7 cellular contexts compared by ENCODE assay signal in the genomic region with DNA sequence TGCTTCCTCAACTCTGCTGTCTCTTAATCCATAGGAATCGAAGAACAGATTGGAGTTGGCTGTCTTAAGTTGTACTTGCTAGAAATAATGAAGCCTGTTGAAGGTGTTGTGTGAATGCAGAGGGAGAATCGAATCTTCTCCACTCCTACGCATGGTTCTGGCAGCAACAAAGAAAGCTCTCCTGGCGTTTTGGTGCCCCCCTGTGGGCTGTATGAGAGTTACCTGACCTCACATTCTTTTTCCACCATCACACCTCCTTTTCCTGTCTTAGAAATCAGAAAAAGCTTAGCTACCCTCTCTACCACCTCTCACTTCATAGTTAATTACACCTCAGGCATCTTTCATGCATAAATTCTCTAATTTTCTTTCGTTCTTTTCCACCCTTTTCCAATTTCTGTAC. TPM values are rescaled to one million over a fixed set of nuclear protein-coding genes. Genes with fewer than 3 reads are reported as not detected.
DNase-seq lines count a peak whose midpoint lies in the region; FAIRE-seq and TF ChIP-seq lines count a peak whose summit lies in the region.

No MANE protein-coding gene starts in this region.

- H3K9me3 ChIP-seq in HAP-1 = no peaks in the 10 kb centered on the region
- H3K9me3 ChIP-seq in mesenchymal stem cell (ENCODE audit: control insufficient read depth, low read length) = no peaks in the 10 kb centered on the region

- H4K91ac ChIP-seq in mesenchymal stem cell (ENCODE audit: low read length) = no peak overlapping the region

- 0% methylated on average over 4 of the region's 5 CpGs for WGBS in mesenchymal stem cell

- H3K4me1 ChIP-seq in HAP-1 (no peaks in the 10 kb centered on the region), mesenchymal stem cell (ENCODE audit: control insufficient read depth, insufficient read depth, low read depth, low read length) (no peaks in the 10 kb centered on the region)

- TF ChIP-seq CTCF in GM12872 (IDR thresholded peaks at IDR 0.05; ENCODE audit: insufficient read depth, low read depth, low read length) = peak; percentile 66

- H3K14ac ChIP-seq in mesenchymal stem cell (ENCODE audit: low read length in 2 of 2) = no peak overlapping the region

- no peak overlapping the region for H3K4me2 ChIP-seq in mesenchymal stem cell (ENCODE audit: low read length, poor library complexity, severe bottlenecking)

- no peak overlapping the region for H4K8ac ChIP-seq in mesenchymal stem cell (ENCODE audit: low read length)

- H2AK5ac ChIP-seq in mesenchymal stem cell (ENCODE audit: low read length, severe bottlenecking) = no peak overlapping the region

- H2BK12ac ChIP-seq in mesenchymal stem cell (ENCODE audit: low read length in 2 of 2) = no peak overlapping the region

- H3K4me3 ChIP-seq in HAP-1 (no peak overlapping the region), mesenchymal stem cell (ENCODE audit: insufficient read depth in 1 of 2, low read depth in 1 of 2, low read length in 2 of 2) (no peak overlapping the region)

- H3K27me3 ChIP-seq in HAP-1 (ENCODE audit: low read depth) = no peaks in the 10 kb centered on the region
- no peaks in the 10 kb centered on the region for H3K27me3 ChIP-seq in mesenchymal stem cell (ENCODE audit: control insufficient read depth in 1 of 2, insufficient read depth in 1 of 2, low read length in 2 of 2)

- H3K9ac ChIP-seq in mesenchymal stem cell (ENCODE audit: low read length) = no peak overlapping the region

- H3K36me3 ChIP-seq in HAP-1 (replicated peaks) = no peaks in the 10 kb centered on the region
- no peaks in the 10 kb centered on the region for H3K36me3 ChIP-seq in mesenchymal stem cell (ENCODE audit: control insufficient read depth in 1 of 2, insufficient read depth in 2 of 2, low read depth in 1 of 2, low read length in 2 of 2)

- in situ Hi-C loops in HAP-1 (cut with MboI; ENCODE audit: low sequenced_read_pairs) = no loop called here

- no peak overlapping the region for H2AFZ ChIP-seq in mesenchymal stem cell (ENCODE audit: low read depth, low read length)

- H3K27ac ChIP-seq in mesenchymal stem cell (ENCODE audit: low read length, poor library complexity, severe bottlenecking) = no peak overlapping the region

- peak; percentile 18 for FAIRE-seq in colon (lab: Jason Lieb, UNC)

- H3K79me1 ChIP-seq in mesenchymal stem cell (replicated peaks; ENCODE audit: low read length, poor library complexity, severe bottlenecking) = no peaks in the 10 kb centered on the region

- H3K23ac ChIP-seq in mesenchymal stem cell (ENCODE audit: low read length in 2 of 2) = no peak overlapping the region

- no peak overlapping the region for H3K4ac ChIP-seq in mesenchymal stem cell (ENCODE audit: low read depth in 1 of 2, low read length in 2 of 2)

- no peak overlapping the region for H2BK5ac ChIP-seq in mesenchymal stem cell (ENCODE audit: low read depth, low read length, poor library complexity, severe bottlenecking)

- H2BK15ac ChIP-seq in mesenchymal stem cell (ENCODE audit: low read depth, poor library complexity, severe bottlenecking) = no peak overlapping the region

- no peak overlapping the region for H2BK120ac ChIP-seq in mesenchymal stem cell (ENCODE audit: low read depth, low read length)

- peak; percentile 51 to 70 for DNase-seq in HAP-1 (ENCODE audit: low spot score in 2 of 2)
- DNase-seq in NCI-H1694 (lab: John Stamatoyannopoulos, UW) = peak; percentile 19
- DNase-seq in activated CD4-positive, CD25-positive, alpha-beta regulatory T cell treated with anti-CD3 and anti-CD28 coated beads, Interleukin-2, amount 50 U/mL, for 72 hours = peak; percentile 51
- peak; percentile 32 for DNase-seq in mesenchymal stem cell
- DNase-seq in stimulated activated naive CD4-positive, alpha-beta T cell (lab: John Stamatoyannopoulos, UW) = peak; percentile 7 to 66 (median 26)

- no peak overlapping the region for H3K18ac ChIP-seq in mesenchymal stem cell (ENCODE audit: low read depth in 1 of 2, low read length in 2 of 2)

RNA-seq across cellular contexts. Expression of a gene that starts 16.3 kb away (rescaled TPM):
- 0.41 TPM for polyA plus RNA-seq in mesenchymal stem cell (2013, experiment 1 of 2)
- 0.41 TPM for polyA plus RNA-seq in mesenchymal stem cell (2013, experiment 2 of 2)
